In genomic region chr1:207321045-207321789, GRCh38 we compare ENCODE assay signal across 8 cellular contexts. TPM values are rescaled to one million over a fixed set of nuclear protein-coding genes. Genes with fewer than 3 reads are reported as not detected.
DNase-seq lines count a peak whose midpoint lies in the region; FAIRE-seq and TF ChIP-seq lines count a peak whose summit lies in the region.

CD55 (plus strand) TSS chr1:207321678; CDS start chr1:207321766, 88 bp downstream.

- H4K20me1 ChIP-seq in H9 (ENCODE audit: control insufficient read depth, insufficient read depth, insufficient read length), result no peaks in the 10 kb centered on the region

- no peaks in the 10 kb centered on the region for H3K79me2 ChIP-seq in H9 (ENCODE audit: insufficient read depth, low read length)

- H3K18ac ChIP-seq in H9 (ENCODE audit: insufficient read length, low read depth, low read length), result peak within 1 kb of the TSS; percentile 89

- H3K9me3 Mint-ChIP-seq in H9, result no peaks in the 10 kb centered on the region
- H3K9me3 Mint-ChIP-seq in activated naive CD4-positive, alpha-beta T cell treated with anti-CD3 and anti-CD28 coated beads, Interleukin-2, amount 10 ng/mL, durations not matched to agents 7 days and 5 days, result no peaks in the 10 kb centered on the region

- H3K4me3 ChIP-seq in MG63 (peak within 1 kb of the TSS; percentile 93), neutrophil (ENCODE audit: low read depth in 1 of 2, low read length in 1 of 2) (peak within 1 kb of the TSS; percentile 83 to 90)

- H3K4me3 Mint-ChIP-seq in H9, result peak within 1 kb of the TSS; percentile 87 to 92
- H3K4me3 Mint-ChIP-seq in activated naive CD4-positive, alpha-beta T cell treated with anti-CD3 and anti-CD28 coated beads, Interleukin-2, amount 10 ng/mL, durations not matched to agents 7 days and 5 days, result peak within 1 kb of the TSS; percentile 96

- H3K79me1 ChIP-seq in H9 (ENCODE audit: insufficient read depth, low read depth, low read length, poor library complexity, severe bottlenecking), result no peaks in the 10 kb centered on the region

- TF ChIP-seq CTCF in H9 (conservative IDR thresholded peaks at IDR 0.05) (peak; percentile 55; the same call in 2 of the 3 replicates), neutrophil (IDR thresholded peaks at IDR 0.05) (peak; percentile 75)

- H4K8ac ChIP-seq in H9 (replicated peaks; ENCODE audit: insufficient read length, low read depth, low read length), result no peak within 1 kb of the TSS

- H3K27ac Mint-ChIP-seq in H9, result peak within 1 kb of the TSS; percentile 97 to 99 (median 98)
- H3K27ac Mint-ChIP-seq in activated naive CD4-positive, alpha-beta T cell treated with anti-CD3 and anti-CD28 coated beads, Interleukin-2, amount 10 ng/mL, durations not matched to agents 7 days and 5 days, result peak within 1 kb of the TSS; percentile 100

- H3T11ph ChIP-seq in H9 (ENCODE audit: low read length), result no peak within 1 kb of the TSS

- no peaks in the 10 kb centered on the region for H3K9me3 ChIP-seq in H9 (ENCODE audit: control insufficient read depth, low read depth, low read length)
- no peaks in the 10 kb centered on the region for H3K9me3 ChIP-seq in MG63
- no peaks in the 10 kb centered on the region for H3K9me3 ChIP-seq in neutrophil

- H3K27me3 ChIP-seq in H9 (ENCODE audit: insufficient read depth, low read length) (no peaks in the 10 kb centered on the region), MG63 (no peaks in the 10 kb centered on the region), neutrophil (no peaks in the 10 kb centered on the region)

- H2AFZ ChIP-seq in H9 (ENCODE audit: low read length), result peak within 1 kb of the TSS; percentile 79

- no peak within 1 kb of the TSS for H2AK5ac ChIP-seq in H9 (ENCODE audit: insufficient read length, low read length)

- no peak within 1 kb of the TSS for H4K91ac ChIP-seq in H9 (ENCODE audit: insufficient read length, low read depth, low read length)

- peak within 1 kb of the TSS; percentile 63 for H3K27ac ChIP-seq in H9 (ENCODE audit: insufficient read length, low read depth, low read length)
- peak within 1 kb of the TSS; percentile 98 for H3K27ac ChIP-seq in neutrophil
- peak within 1 kb of the TSS; percentile 96 for H3K27ac ChIP-seq in substantia nigra (ENCODE audit: low read depth, low read length, poor library complexity, severe bottlenecking)

- no peak within 1 kb of the TSS for H3K56ac ChIP-seq in H9 (ENCODE audit: insufficient read length, low read depth, low read length)

- H2BK5ac ChIP-seq in H9 (ENCODE audit: insufficient read length, low read length), result no peak within 1 kb of the TSS

- H3K36me3 ChIP-seq in MG63 (peaks cover 40% of the 10 kb centered on the region), neutrophil (peaks cover 39% of the 10 kb centered on the region)

- H3K4me1 ChIP-seq in H9 (ENCODE audit: insufficient read depth, low read length) (no peaks in the 10 kb centered on the region; the same call in 1 of the 2 replicates), neutrophil (ENCODE audit: control insufficient read depth in 1 of 2, insufficient read depth in 1 of 2, low read depth in 1 of 2, low read length in 1 of 2) (peaks cover 78 to 82% of the 10 kb centered on the region in 2 experiments)

- peak; percentile 97 for DNase-seq in GF-D8 (lab: John Stamatoyannopoulos, UW)
- peak; percentile 98 for DNase-seq in H9
- DNase-seq in MG63, result peak; percentile 99
- DNase-seq in SK-N-DZ (ENCODE audit: low spot score), result peak; percentile 86
- DNase-seq in activated naive CD4-positive, alpha-beta T cell treated with anti-CD3 and anti-CD28 coated beads, Interleukin-2, amount 10 ng/mL, durations not matched to agents 7 days and 5 days, result peak; percentile 100
- DNase-seq in frontal cortex (ENCODE audit: low spot score in 2 of 2), result peak; percentile 78 to 82
- peak; percentile 51 to 94 (median 82) for DNase-seq in substantia nigra (lab: John Stamatoyannopoulos, UW)

- peaks cover 21 to 26% of the 10 kb centered on the region in 2 experiments for H3K4me1 Mint-ChIP-seq in H9
- H3K4me1 Mint-ChIP-seq in activated naive CD4-positive, alpha-beta T cell treated with anti-CD3 and anti-CD28 coated beads, Interleukin-2, amount 10 ng/mL, durations not matched to agents 7 days and 5 days, result peaks cover 46% of the 10 kb centered on the region

- FAIRE-seq in frontal cortex (lab: Jason Lieb, UNC), result no peak

- H3K14ac ChIP-seq in H9 (ENCODE audit: insufficient read depth, low read length), result peak within 1 kb of the TSS; percentile 82

- CTCF ChIA-PET in activated naive CD4-positive, alpha-beta T cell treated with anti-CD3 and anti-CD28 coated beads, Interleukin-2, amount 10 ng/mL, durations not matched to agents 7 days and 5 days (lab: Charles Lee), result interaction anchor here (0.6 to 3.9 kb wide), 16 partner anchors 9 to 548 kb away, joined by 3 to 35 read pairs (median 3); no protein-coding TSS in a partner anchor

- H3K4ac ChIP-seq in H9 (ENCODE audit: low read depth, low read length), result no peak within 1 kb of the TSS

- peaks cover 3% of the 10 kb centered on the region for H3K23me2 ChIP-seq in H9 (ENCODE audit: insufficient read length, low read depth, low read length, poor library complexity, severe bottlenecking)

- H2BK120ac ChIP-seq in H9 (ENCODE audit: low read depth, low read length, poor library complexity, severe bottlenecking), result no peak within 1 kb of the TSS

- peak within 1 kb of the TSS; percentile 76 for H3K4me2 ChIP-seq in H9 (ENCODE audit: insufficient read depth, insufficient read length, low read length)

- WGBS in H9 (ENCODE audit: extremely low coverage, insufficient read length, low lambda C conversion rate), result no CpG with 5 or more reads among the region's 53 CpGs

- peak within 1 kb of the TSS; percentile 41 for H4K5ac ChIP-seq in H9 (ENCODE audit: insufficient read length, low read depth, low read length)

- no peak within 1 kb of the TSS for H2BK15ac ChIP-seq in H9 (ENCODE audit: low read depth, low read length)

- H3K27me3 Mint-ChIP-seq in H9 (ENCODE audit: low read depth), result no peaks in the 10 kb centered on the region
- H3K27me3 Mint-ChIP-seq in activated naive CD4-positive, alpha-beta T cell treated with anti-CD3 and anti-CD28 coated beads, Interleukin-2, amount 10 ng/mL, durations not matched to agents 7 days and 5 days, result peaks cover 7% of the 10 kb centered on the region

- peaks cover 0 to 13% (median 9%) of the 10 kb centered on the region in 3 experiments; a peak in 6 of 7 replicates for H3K36me3 Mint-ChIP-seq in H9 (ENCODE audit: insufficient read depth in 1 of 3, low read depth in 3 of 3)
- peaks cover 38% of the 10 kb centered on the region for H3K36me3 Mint-ChIP-seq in activated naive CD4-positive, alpha-beta T cell treated with anti-CD3 and anti-CD28 coated beads, Interleukin-2, amount 10 ng/mL, durations not matched to agents 7 days and 5 days

- peak within 1 kb of the TSS; percentile 84 for H3K9ac ChIP-seq in H9 (ENCODE audit: extremely low read depth, insufficient read length, low read length)

- no peak within 1 kb of the TSS for H2BK12ac ChIP-seq in H9 (ENCODE audit: insufficient read length, low read depth, low read length)

- no peak within 1 kb of the TSS for H3K23ac ChIP-seq in H9 (ENCODE audit: insufficient read length, low read depth, low read length)

- no peak within 1 kb of the TSS for H2BK20ac ChIP-seq in H9 (ENCODE audit: low read depth, low read length, poor library complexity, severe bottlenecking)

RNA-seq across cellular contexts. Expression of gene CD55, which starts in this region (rescaled TPM):
- total RNA-seq in H9 (2021) (17.3 and 18.3 TPM in 2 replicates), frontal cortex (2.9 TPM)
- total RNA-seq in MG63 (2014; rRNA removed; shearing (Covaris generic); ENCODE audit: low replicate concordance), result 133 and 252 TPM in 2 replicates
- 9.5 and 11.4 TPM in 2 replicates for polyA plus RNA-seq in SK-N-DZ (2014; cell fraction: cytosol; rRNA removed)
- 5.6 and 5.9 TPM in 2 replicates for polyA plus RNA-seq in SK-N-DZ (2014; cell fraction: nucleus; rRNA removed)

Comparison
In these comparisons a context has a peak if more than half of its experiments do, and no peak if none do; other contexts are left out.
1. Peak in every context shown above with its lines: DNase-seq, H3K4me3 ChIP-seq and H3K27ac ChIP-seq.